Comparison of ENCODE assay signal across 8 cellular contexts in genomic region chr12:100267603-100268281, GRCh38. TPM values are rescaled to one million over a fixed set of nuclear protein-coding genes. Genes with fewer than 3 reads are reported as not detected.
DNase-seq lines count a peak whose midpoint lies in the region; ATAC-seq and TF ChIP-seq lines count a peak whose summit lies in the region.

No MANE protein-coding gene starts in this region.

- H2AK5ac ChIP-seq in mesendoderm (ENCODE audit: low read length): no peak overlapping the region

- no peaks in the 10 kb centered on the region for H3K9me3 ChIP-seq in suprapubic skin

- H2BK5ac ChIP-seq in mesendoderm (ENCODE audit: low read length): no peak overlapping the region

- H4K8ac ChIP-seq in mesendoderm (ENCODE audit: low read depth, low read length): no peak overlapping the region

- H3K36me3 ChIP-seq in mesendoderm (ENCODE audit: control insufficient read depth, insufficient read depth, low read length) (no peaks in the 10 kb centered on the region), suprapubic skin (no peaks in the 10 kb centered on the region)

- peak overlapping the region; percentile 79 for H3K9ac ChIP-seq in mesendoderm (ENCODE audit: low read length)

- H3K4me2 ChIP-seq in mesendoderm (ENCODE audit: low read length): peak overlapping the region; percentile 45

- H2BK120ac ChIP-seq in mesendoderm (ENCODE audit: low read depth, low read length): no peak overlapping the region

- H4K5ac ChIP-seq in mesendoderm (ENCODE audit: low read length): no peak overlapping the region

- TF ChIP-seq CTCF in coronary artery (IDR thresholded peaks at IDR 0.05) (no peak), suprapubic skin (IDR thresholded peaks at IDR 0.05) (no peak)

- H3K79me1 ChIP-seq in mesendoderm (ENCODE audit: low read length): peaks cover 8% of the 10 kb centered on the region

- peaks cover 26% of the 10 kb centered on the region for H3K79me2 ChIP-seq in mesendoderm (ENCODE audit: control insufficient read depth, insufficient read depth, low read length)

- no CpG with 5 or more reads among the region's 33 CpGs for whole genome bisulfite sequencing in mesendoderm (ENCODE audit: extremely low coverage, insufficient coverage, low lambda C conversion rate)
- WGBS in suprapubic skin: 1% methylated on average over 30 of the region's 33 CpGs

- peak overlapping the region; percentile 95 to 99 for H3K27ac ChIP-seq in coronary artery
- H3K27ac ChIP-seq in mesendoderm (ENCODE audit: low read depth, low read length): peak overlapping the region; percentile 85
- H3K27ac ChIP-seq in suprapubic skin: peak overlapping the region; percentile 97

- peak overlapping the region; percentile 70 for H3K4ac ChIP-seq in mesendoderm (ENCODE audit: low read depth, low read length)

- intact Hi-C loops in Right ventricle myocardium inferior (cut with DNase I) (loop anchor here (2.0 kb wide), 1 partner anchor 67 kb away; the partner anchor contains the start of gene ACTR6), cardiac septum (cut with DNase I) (loop anchor here (10.0 kb wide), 2 partner anchors 123 to 307 kb away; partner anchors contain the start of genes BLTP3B and GAS2L3)

- H2BK15ac ChIP-seq in mesendoderm (replicated peaks; ENCODE audit: low read depth): no peak overlapping the region

- H3K56ac ChIP-seq in mesendoderm (ENCODE audit: low read length): peak overlapping the region; percentile 94

- peak overlapping the region; percentile 92 for H3K18ac ChIP-seq in mesendoderm (ENCODE audit: low read length)

- peak overlapping the region; percentile 90 for H3K4me3 ChIP-seq in coronary artery
- peak overlapping the region; percentile 91 for H3K4me3 ChIP-seq in mesendoderm (ENCODE audit: low read length)
- peak overlapping the region; percentile 98 for H3K4me3 ChIP-seq in suprapubic skin

- peak; percentile 6 for ATAC-seq in Right ventricle myocardium inferior
- ATAC-seq in HG02970 (IDR thresholded peaks at IDR 0.05; ENCODE audit: low FRiP score, unreplicated experiment): peak; percentile 2

- TF ChIP-seq POLR2A in suprapubic skin (IDR thresholded peaks at IDR 0.05): no peak

- peak overlapping the region; percentile 19 for H3K23ac ChIP-seq in mesendoderm (ENCODE audit: low read length)

- no peak for TF ChIP-seq EP300 in suprapubic skin (IDR thresholded peaks at IDR 0.05)

- DNase-seq in Right ventricle myocardium inferior (ENCODE audit: missing footprints): peak; percentile 72
- no peak for DNase-seq in cardiac septum (ENCODE audit: low spot score)
- peak; percentile 41 for DNase-seq in RPMI8226
- no peak for DNase-seq in coronary artery (ENCODE audit: low spot score)
- peak; percentile 39 for DNase-seq in mesendoderm
- peak in 1 of 2 donors; percentile 71 for DNase-seq in suprapubic skin (ENCODE audit: low spot score in 2 of 2)
- no peak for DNase-seq in activated CD4-positive, CD25-positive, alpha-beta regulatory T cell (lab: John Stamatoyannopoulos, UW)

- H3K4me1 ChIP-seq in mesendoderm (ENCODE audit: control insufficient read depth, low read depth, low read length): no peaks in the 10 kb centered on the region
- H3K4me1 ChIP-seq in suprapubic skin: peaks cover 37% of the 10 kb centered on the region

- no peaks in the 10 kb centered on the region for H3K27me3 ChIP-seq in mesendoderm (ENCODE audit: insufficient read depth, low read length, poor library complexity)
- no peaks in the 10 kb centered on the region for H3K27me3 ChIP-seq in suprapubic skin

RNA-seq across cellular contexts. Expression of gene SCYL2, which starts 0.8 kb away (rescaled TPM):
- total RNA-seq in Right ventricle myocardium inferior (30.5 TPM), cardiac septum (39.3 TPM), suprapubic skin (10 to 100 TPM; 25.4 to 52.4 (median 43.4) TPM)
- 22.8 TPM for polyA plus RNA-seq in mesendoderm (2013, experiment 1 of 2)
- polyA plus RNA-seq in mesendoderm (2013, experiment 2 of 2): 22.1 TPM

RNA-seq across cellular contexts. Expression of gene DEPDC4, which starts 0.9 kb away (rescaled TPM):
- total RNA-seq in Right ventricle myocardium inferior (0.81 TPM), cardiac septum (0.62 TPM), suprapubic skin (1 to 10 TPM in 1 of 4 donors, under 1 TPM in 2, not detected in 1; 0.64 to 2.3 (median 0.72) TPM)
- polyA plus RNA-seq in mesendoderm (2013, experiment 1 of 2): 1.9 TPM
- polyA plus RNA-seq in mesendoderm (2013, experiment 2 of 2): 2.2 TPM

Comparison
In these comparisons a context has a peak if more than half of its experiments do, and no peak if none do; other contexts are left out.
1. DNase-seq: peak in Right ventricle myocardium inferior (single experiment), RPMI8226 (single experiment) and mesendoderm (single experiment); none in cardiac septum (single experiment), coronary artery (single experiment) and activated CD4-positive, CD25-positive, alpha-beta regulatory T cell (0 of 4).
2. Peak in every context shown above with its lines, with median percentiles within 50 percentile points of each other: H3K27ac ChIP-seq and H3K4me3 ChIP-seq.